27 cellular contexts compared by ENCODE assay signal in genomic region chr1:117106478-117106877, GRCh38. TPM values are rescaled to one million over a fixed set of nuclear protein-coding genes. Genes with fewer than 3 reads are reported as not detected.
A peak's percentile ranks its signal among the peaks of the same experiment; 100 is the strongest.
DNase-seq lines count a peak whose midpoint lies in the region; ATAC-seq and TF ChIP-seq lines count a peak whose summit lies in the region.
"Had no signal": no experiment of that assay in that cellular context is flagged by ENCODE, and none has a peak within 500 bp of the region (broad histone marks: within the 10 kb centered on the region; RNA-seq: fewer than 3 reads in every experiment).

No MANE protein-coding gene starts in this region.

- H3K36me3 ChIP-seq in RWPE2 (ENCODE audit: low read depth) = peaks cover 21% of the 10 kb centered on the region
- H3K36me3 ChIP-seq: prostate gland had no signal

- H3K4me3 ChIP-seq in RWPE2 (ENCODE audit: severe bottlenecking) = no peak overlapping the region
- H3K4me3 ChIP-seq: body of pancreas, esophagus squamous epithelium, prostate gland, transverse colon had no signal

- DNase-seq in activated T-cell treated with anti-CD3 and anti-CD28 coated beads, Interleukin-2, amount 50 U/mL, for 72 hours = peak in 1 of 2 donors; percentile 15
- no peak for DNase-seq in activated T-cell treated with anti-CD3 and anti-CD28 coated beads, Interleukin-2, amount 50 U/mL, for 24 hours
- DNase-seq in HCEC 1CT (peak; percentile 52), RWPE2 (ENCODE audit: low spot score) (no peak), foreskin keratinocyte (no peak), NCI-H1930 (lab: John Stamatoyannopoulos, UW) (no peak), SKM-1 treated with dmso at 0.1 percent for 144 hours (lab: John Stamatoyannopoulos, UW; ENCODE audit: unreplicated experiment) (no peak), GM03348 (ENCODE audit: low spot score) (no peak)
- DNase-seq: activated CD8-positive, alpha-beta memory T cell treated with anti-CD3 and anti-CD28 coated beads, Interleukin-2, amount 50 U/mL, for 4 hours; body of pancreas; CD4-positive, alpha-beta T cell; DMS79 treated with DMSO at 0.1 percent for 48 hours; esophagus squamous epithelium; HFFc6; NCI-H1092 treated with DMSO at 0.1 percent for 48 hours; NCI-H187; NCI-H524; stimulated activated CD4-positive, alpha-beta T cell treated with anti-CD3 and anti-CD28 coated beads, Interleukin-12 subunit alpha, Interleukin-12 subunit beta, amount 100 ng/mL, for 4 hours; stimulated activated CD4-positive, alpha-beta T cell treated with anti-CD3 and anti-CD28 coated beads, Interleukin-4, amount 100 ng/mL, for 24 hours; T-helper 9 cell; transverse colon had no signal

- no peak overlapping the region for H3K27ac Mint-ChIP-seq in activated T-cell treated with anti-CD3 and anti-CD28 coated beads, Interleukin-2, amount 50 U/mL, for 72 hours
- no peak overlapping the region for H3K27ac Mint-ChIP-seq in activated T-cell treated with anti-CD3 and anti-CD28 coated beads, Interleukin-2, amount 50 U/mL, for 24 hours
- H3K27ac Mint-ChIP-seq: CD4-positive, alpha-beta T cell; HFFc6 had no signal

- H3K27me3 ChIP-seq in RWPE2 (ENCODE audit: insufficient read depth, poor library complexity, severe bottlenecking) (no peaks in the 10 kb centered on the region), foreskin keratinocyte (no peaks in the 10 kb centered on the region)
- H3K27me3 ChIP-seq: body of pancreas, esophagus squamous epithelium, transverse colon had no signal

- no peaks in the 10 kb centered on the region for H3K9me3 Mint-ChIP-seq in activated T-cell treated with anti-CD3 and anti-CD28 coated beads, Interleukin-2, amount 50 U/mL, for 72 hours
- H3K9me3 Mint-ChIP-seq in activated T-cell treated with anti-CD3 and anti-CD28 coated beads, Interleukin-2, amount 50 U/mL, for 24 hours = no peaks in the 10 kb centered on the region
- H3K9me3 Mint-ChIP-seq: CD4-positive, alpha-beta T cell; central memory CD8-positive, alpha-beta T cell; HFFc6; mesothelial cell of epicardium had no signal

- H3K4me1 ChIP-seq in RWPE2 (ENCODE audit: insufficient read depth, poor library complexity, severe bottlenecking) (peaks cover 14% of the 10 kb centered on the region), foreskin keratinocyte (peaks cover 9% of the 10 kb centered on the region)
- H3K4me1 ChIP-seq: prostate gland, transverse colon had no signal

- no peak overlapping the region for H3K4me3 Mint-ChIP-seq in activated T-cell treated with anti-CD3 and anti-CD28 coated beads, Interleukin-2, amount 50 U/mL, for 72 hours
- no peak overlapping the region for H3K4me3 Mint-ChIP-seq in activated T-cell treated with anti-CD3 and anti-CD28 coated beads, Interleukin-2, amount 50 U/mL, for 24 hours
- H3K4me3 Mint-ChIP-seq: CD4-positive, alpha-beta T cell; central memory CD8-positive, alpha-beta T cell; HFFc6; mesothelial cell of epicardium had no signal

- H3K4me1 Mint-ChIP-seq in activated T-cell treated with anti-CD3 and anti-CD28 coated beads, Interleukin-2, amount 50 U/mL, for 72 hours (ENCODE audit: low read depth) = peaks cover 17% of the 10 kb centered on the region
- peaks cover 28% of the 10 kb centered on the region for H3K4me1 Mint-ChIP-seq in activated T-cell treated with anti-CD3 and anti-CD28 coated beads, Interleukin-2, amount 50 U/mL, for 24 hours (ENCODE audit: low read depth)
- H3K4me1 Mint-ChIP-seq: central memory CD8-positive, alpha-beta T cell had no signal

- no peak for TF ChIP-seq CTCF in RWPE2 (IDR thresholded peaks at IDR 0.05; ENCODE audit: poor library complexity, severe bottlenecking)
- TF ChIP-seq CTCF in foreskin keratinocyte (conservative IDR thresholded peaks at IDR 0.05) = no peak

- H3K27ac ChIP-seq in RWPE2 (ENCODE audit: poor library complexity, severe bottlenecking) = no peak overlapping the region
- no peak overlapping the region for H3K27ac ChIP-seq in foreskin keratinocyte
- H3K27ac ChIP-seq: esophagus squamous epithelium, prostate gland, transverse colon, VCaP had no signal

- H3K27me3 Mint-ChIP-seq in activated T-cell treated with anti-CD3 and anti-CD28 coated beads, Interleukin-2, amount 50 U/mL, for 72 hours (ENCODE audit: low read depth) = no peaks in the 10 kb centered on the region
- H3K27me3 Mint-ChIP-seq in activated T-cell treated with anti-CD3 and anti-CD28 coated beads, Interleukin-2, amount 50 U/mL, for 24 hours = no peaks in the 10 kb centered on the region
- H3K27me3 Mint-ChIP-seq: CD4-positive, alpha-beta T cell; central memory CD8-positive, alpha-beta T cell had no signal

- H3K9me3 ChIP-seq in RWPE2 (ENCODE audit: severe bottlenecking) = no peaks in the 10 kb centered on the region
- H3K9me3 ChIP-seq: body of pancreas, esophagus squamous epithelium, prostate gland, transverse colon had no signal

- peak; percentile 71 to 87 for ATAC-seq in activated T-cell treated with anti-CD3 and anti-CD28 coated beads, Interleukin-2, amount 50 U/mL, for 72 hours (replicated peaks in 1 of 2)
- ATAC-seq in RWPE2 (ENCODE audit: low read depth) (peak; percentile 11; the same call in 1 of the 3 replicates), foreskin keratinocyte (peak; percentile 29)
- ATAC-seq: Right ventricle myocardium inferior, sciatic nerve had no signal

- H3K36me3 Mint-ChIP-seq in activated T-cell treated with anti-CD3 and anti-CD28 coated beads, Interleukin-2, amount 50 U/mL, for 72 hours (ENCODE audit: insufficient read depth in 2 of 2) = peaks cover 7 to 19% of the 10 kb centered on the region in 2 donors
- peaks cover 62% of the 10 kb centered on the region for H3K36me3 Mint-ChIP-seq in activated T-cell treated with anti-CD3 and anti-CD28 coated beads, Interleukin-2, amount 50 U/mL, for 24 hours (ENCODE audit: low read depth)

RNA-seq across cellular contexts. Expression of gene TRIM45, which starts 15.1 kb away (rescaled TPM):
- under 1 TPM; 0.30 to 0.34 TPM for total RNA-seq in activated T-cell treated with anti-CD3 and anti-CD28 coated beads, Interleukin-2, amount 50 U/mL, for 72 hours
- total RNA-seq in foreskin keratinocyte = 2.3 and 2.9 TPM in 2 replicates
- polyA plus RNA-seq in foreskin keratinocyte = 1.7 TPM in 2 replicates

RNA-seq across cellular contexts. Expression of gene TTF2, which starts 46.4 kb away (rescaled TPM):
- 100 to 1,000 TPM; 104 to 107 TPM for total RNA-seq in activated T-cell treated with anti-CD3 and anti-CD28 coated beads, Interleukin-2, amount 50 U/mL, for 72 hours
- 36.4 and 46.3 TPM in 2 replicates for total RNA-seq in foreskin keratinocyte
- 10.4 and 15.0 TPM in 2 replicates for polyA plus RNA-seq in foreskin keratinocyte

Comparison
In these comparisons a context has a peak if more than half of its experiments do, and no peak if none do; other contexts are left out.
1. ATAC-seq: peak in every context shown above with its lines; median percentile 79 in activated T-cell treated with anti-CD3 and anti-CD28 coated beads, Interleukin-2, amount 50 U/mL, for 72 hours; 29 in foreskin keratinocyte; 11 in RWPE2.